27 cellular contexts compared by ENCODE assay signal in genomic region chr2:12105180-12105579, GRCh38.
"Had no signal": no experiment of that assay in that cellular context is flagged by ENCODE, and none has a peak within 500 bp of the region (broad histone marks: within the 10 kb centered on the region; RNA-seq: fewer than 3 reads in every experiment).

No MANE protein-coding gene starts in this region.

- H3K36me3 ChIP-seq: left lung, lower lobe of right lung, neural progenitor cell, neutrophil, pancreas, prostate gland, tibial nerve, uterus had no signal

- ATAC-seq: left colon; left lung; lower lobe of right lung; natural killer cell; pancreas; right cardiac atrium; sciatic nerve; stimulated activated effector memory CD8-positive, alpha-beta T cell treated with anti-CD3 and anti-CD28 coated beads, Interleukin-12 subunit alpha, Interleukin-12 subunit beta, amount 100 ng/mL, for 72 hours had no signal

- H3K9ac ChIP-seq: neural progenitor cell had no signal

- H3K36me3 Mint-ChIP-seq: mesothelial cell of epicardium; naive B cell; natural killer cell; neural progenitor cell; stimulated activated effector memory CD8-positive, alpha-beta T cell treated with anti-CD3 and anti-CD28 coated beads, Interleukin-12 subunit alpha, Interleukin-12 subunit beta, amount 100 ng/mL, for 72 hours; type B pancreatic cell had no signal

- H3K4me3 ChIP-seq: left lung, lower lobe of right lung, neural progenitor cell, pancreas, prostate gland, skin epidermis, tibial nerve, uterus had no signal

- H3K27ac Mint-ChIP-seq: mesothelial cell of epicardium; natural killer cell; nephron progenitor cell; neural progenitor cell; stimulated activated effector memory CD8-positive, alpha-beta T cell treated with anti-CD3 and anti-CD28 coated beads, Interleukin-12 subunit alpha, Interleukin-12 subunit beta, amount 100 ng/mL, for 72 hours; stimulated activated naive CD8-positive, alpha-beta T cell treated with anti-CD3 and anti-CD28 coated beads, Interleukin-15, Interleukin-2, amounts not matched to agents 100 ng/mL and 50 ng/mL, for 24 hours; type B pancreatic cell had no signal

- H3K9me3 Mint-ChIP-seq: mesothelial cell of epicardium; natural killer cell; nephron progenitor cell; neural progenitor cell; stimulated activated effector memory CD8-positive, alpha-beta T cell treated with anti-CD3 and anti-CD28 coated beads, Interleukin-12 subunit alpha, Interleukin-12 subunit beta, amount 100 ng/mL, for 72 hours; stimulated activated naive CD8-positive, alpha-beta T cell treated with anti-CD3 and anti-CD28 coated beads, Interleukin-15, Interleukin-2, amounts not matched to agents 100 ng/mL and 50 ng/mL, for 24 hours; type B pancreatic cell had no signal

- H3K4me1 ChIP-seq: left lung, lower lobe of right lung, pancreas, prostate gland, uterus had no signal

- DNase-seq: hippocampal formation; kidney; left colon; left lung; lower lobe of right lung; mammary epithelial cell; mesendoderm; naive B cell; natural killer cell; nephron progenitor cell; pancreas; posterior cingulate gyrus; retina; right cardiac atrium; stimulated activated CD4-positive, alpha-beta T cell treated with anti-CD3 and anti-CD28 coated beads, Interleukin-4, amount 100 ng/mL, for 24 hours; stimulated activated naive CD4-positive, alpha-beta T cell; uterus had no signal

- H3K4me3 Mint-ChIP-seq: mesothelial cell of epicardium; naive B cell; natural killer cell; nephron progenitor cell; neural progenitor cell; stimulated activated effector memory CD8-positive, alpha-beta T cell treated with anti-CD3 and anti-CD28 coated beads, Interleukin-12 subunit alpha, Interleukin-12 subunit beta, amount 100 ng/mL, for 72 hours; stimulated activated naive CD8-positive, alpha-beta T cell treated with anti-CD3 and anti-CD28 coated beads, Interleukin-15, Interleukin-2, amounts not matched to agents 100 ng/mL and 50 ng/mL, for 24 hours; type B pancreatic cell had no signal

- H3K9me3 ChIP-seq: left lung, lower lobe of right lung, neutrophil, pancreas, prostate gland, tibial nerve, uterus had no signal

- H3K27ac ChIP-seq: left lung, lower lobe of right lung, neural progenitor cell, neutrophil, pancreas, prostate gland, tibial nerve, uterus had no signal

- FAIRE-seq: kidney, pancreas had no signal

- H2AFZ ChIP-seq: neural progenitor cell had no signal

- H3K27me3 ChIP-seq: left lung, neural progenitor cell, pancreas, tibial nerve, uterus had no signal

- H3K4me2 ChIP-seq: neural progenitor cell had no signal

- H3K27me3 Mint-ChIP-seq: naive B cell; stimulated activated naive CD8-positive, alpha-beta T cell treated with anti-CD3 and anti-CD28 coated beads, Interleukin-15, Interleukin-2, amounts not matched to agents 100 ng/mL and 50 ng/mL, for 24 hours; type B pancreatic cell had no signal
